Comparison of ENCODE assay signal across 13 cellular contexts in the genomic region with DNA sequence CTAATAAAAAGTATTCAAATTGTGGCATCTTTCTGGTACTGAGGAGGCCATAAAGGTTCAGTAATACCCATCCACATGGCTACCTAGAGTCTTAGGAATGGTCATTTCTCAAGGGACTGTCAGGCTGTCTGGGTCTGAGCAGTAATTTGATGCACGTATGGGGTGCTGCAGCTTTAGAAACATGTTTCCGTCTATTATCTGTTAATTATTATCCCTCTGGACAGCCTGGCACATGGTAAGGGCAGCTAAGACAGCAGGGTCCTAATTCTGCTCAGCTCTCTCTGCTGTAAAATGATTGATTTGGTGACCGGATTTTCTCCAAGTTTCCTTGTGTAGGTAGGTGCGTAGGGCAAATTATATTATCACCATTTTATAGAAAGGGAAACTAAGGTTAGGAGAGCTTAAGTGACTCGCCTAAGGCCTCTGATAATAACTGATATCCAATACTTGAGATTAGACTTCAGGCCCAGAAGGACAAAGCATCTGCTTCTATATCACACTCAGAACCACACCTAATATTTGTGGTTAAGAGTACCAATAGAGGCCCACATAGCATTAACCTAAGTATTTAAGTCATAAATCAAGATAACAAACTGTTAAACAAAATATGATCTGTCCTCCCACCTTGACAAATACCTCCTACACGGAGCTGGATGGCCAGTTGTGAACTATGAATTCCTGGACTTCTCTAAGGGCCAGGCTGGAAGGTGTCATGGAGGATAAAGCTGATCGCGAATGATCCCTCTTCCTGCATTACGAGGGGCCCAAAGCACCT. TPM values are rescaled to one million over a fixed set of nuclear protein-coding genes. Genes with fewer than 3 reads are reported as not detected.
DNase-seq lines count a peak whose midpoint lies in the region; ATAC-seq, FAIRE-seq and TF ChIP-seq lines count a peak whose summit lies in the region.
"Had no signal": no experiment of that assay in that cellular context is flagged by ENCODE, and none has a peak within 500 bp of the region (broad histone marks: within the 10 kb centered on the region; RNA-seq: fewer than 3 reads in every experiment).

No MANE protein-coding gene starts in this region.

- no peaks in the 10 kb centered on the region for H3K27me3 Mint-ChIP-seq in activated naive CD8-positive, alpha-beta T cell treated with anti-CD3 and anti-CD28 coated beads for 36 hours

- no peak for DNase-seq in A549 (ENCODE audit: low read depth in 1 of 2, low spot score in 1 of 2)
- no peak for DNase-seq in activated naive CD8-positive, alpha-beta T cell treated with anti-CD3 and anti-CD28 coated beads for 36 hours
- DNase-seq in mesenchymal stem cell, result no peak
- no peak for DNase-seq in MM.1S
- no peak for DNase-seq in NCI-H2081 (lab: John Stamatoyannopoulos, UW)
- no peak for DNase-seq in right atrium auricular region (ENCODE audit: low spot score)
- DNase-seq: activated CD8-positive, alpha-beta memory T cell treated with anti-CD3 and anti-CD28 coated beads, Interleukin-2, amount 50 U/mL, for 4 hours; central memory CD4-positive, alpha-beta T cell; NCI-H345; pancreas had no signal

- H3K4me3 ChIP-seq in A549, result 0 out of 3 replicates have a peak overlapping the region, but pooled peaks have one; percentile 91
- no peak overlapping the region for H3K4me3 ChIP-seq in HEK293 (ENCODE audit: low read depth, low read length)
- H3K4me3 ChIP-seq in mesenchymal stem cell (ENCODE audit: insufficient read depth in 1 of 2, low read depth in 1 of 2, low read length in 2 of 2), result no peak overlapping the region
- no peak overlapping the region for H3K4me3 ChIP-seq in MM.1S (ENCODE audit: low read length)
- no peak overlapping the region for H3K4me3 ChIP-seq in right atrium auricular region

- peaks cover 2% of the 10 kb centered on the region for H3K36me3 Mint-ChIP-seq in activated naive CD8-positive, alpha-beta T cell treated with anti-CD3 and anti-CD28 coated beads for 36 hours

- peak overlapping the region; percentile 20 for H3K27ac Mint-ChIP-seq in activated naive CD8-positive, alpha-beta T cell treated with anti-CD3 and anti-CD28 coated beads for 36 hours

- H3K9ac ChIP-seq in mesenchymal stem cell (ENCODE audit: low read length) (no peak overlapping the region), MM.1S (ENCODE audit: low read length) (no peak overlapping the region)

- peak overlapping the region; percentile 95 for H3K4me2 ChIP-seq in A549
- H3K4me2 ChIP-seq in mesenchymal stem cell (ENCODE audit: low read length, poor library complexity, severe bottlenecking), result no peak overlapping the region
- H3K4me2 ChIP-seq in MM.1S (ENCODE audit: low read depth, low read length), result no peak overlapping the region

- peaks cover 21% of the 10 kb centered on the region for H3K79me2 ChIP-seq in MM.1S (ENCODE audit: low read length)

- 63% methylated on average over 9 of the region's 9 CpGs for WGBS in A549 (ENCODE audit: missing lambda C conversion rate)
- 93% methylated on average over 6 of the region's 9 CpGs for WGBS in mesenchymal stem cell

- H3K4me1 Mint-ChIP-seq in activated naive CD8-positive, alpha-beta T cell treated with anti-CD3 and anti-CD28 coated beads for 36 hours, result peaks cover 9% of the 10 kb centered on the region

- H3F3A ChIP-seq in MM.1S (ENCODE audit: insufficient read depth, low read length), result peaks cover 18% of the 10 kb centered on the region

- FAIRE-seq in A549 (lab: Jason Lieb, UNC), result no peak
- FAIRE-seq: pancreas had no signal

- no peak for ATAC-seq in A549
- no peak for ATAC-seq in HG03469 (IDR thresholded peaks at IDR 0.05; ENCODE audit: unreplicated experiment)
- ATAC-seq: pancreas had no signal

- H3K79me1 ChIP-seq in mesenchymal stem cell (replicated peaks; ENCODE audit: low read length, poor library complexity, severe bottlenecking), result no peaks in the 10 kb centered on the region

- H3K27ac ChIP-seq in A549 (peak overlapping the region; percentile 92 to 94), HEK293 (ENCODE audit: extremely low read depth, low read depth, low read length) (no peak overlapping the region), mesenchymal stem cell (ENCODE audit: low read length, poor library complexity, severe bottlenecking) (peak overlapping the region; percentile 100), MM.1S (ENCODE audit: low read length) (no peak overlapping the region), right atrium auricular region (no peak overlapping the region)

- H3K9me3 ChIP-seq in A549 (no peaks in the 10 kb centered on the region), HEK293 (ENCODE audit: control insufficient read depth, insufficient read depth, low read depth, low read length) (no peaks in the 10 kb centered on the region), mesenchymal stem cell (ENCODE audit: control insufficient read depth, low read length) (no peaks in the 10 kb centered on the region), MM.1S (replicated peaks; ENCODE audit: insufficient read depth, low read length) (no peaks in the 10 kb centered on the region), right atrium auricular region (no peaks in the 10 kb centered on the region)
- H3K9me3 ChIP-seq: pancreas, suprapubic skin had no signal

- H2BK12ac ChIP-seq in mesenchymal stem cell (ENCODE audit: low read length in 2 of 2), result peak overlapping the region in 1 of 2 experiments; percentile 59

- POLR2A ChIA-PET in A549 (lab: Yijun Ruan, JAX) (interaction anchor here (2.5 to 4.8 kb wide), 3 partner anchors 17 to 117 kb away, joined by 15 to 92 read pairs (median 71); no protein-coding TSS in a partner anchor), HEK293 (lab: Yijun Ruan, JAX) (no interaction called here)

- H3K36me3 ChIP-seq in HEK293 (ENCODE audit: control insufficient read depth in 2 of 2, insufficient read depth in 1 of 2, low read length in 2 of 2), result no peaks in the 10 kb centered on the region
- H3K36me3 ChIP-seq in mesenchymal stem cell (ENCODE audit: control insufficient read depth in 1 of 2, insufficient read depth in 2 of 2, low read depth in 1 of 2, low read length in 2 of 2), result no peaks in the 10 kb centered on the region
- H3K36me3 ChIP-seq in MM.1S (replicated peaks; ENCODE audit: insufficient read depth, low read length), result no peaks in the 10 kb centered on the region
- no peaks in the 10 kb centered on the region for H3K36me3 ChIP-seq in right atrium auricular region
- H3K36me3 ChIP-seq: pancreas, suprapubic skin had no signal

- no peak overlapping the region for H3K14ac ChIP-seq in mesenchymal stem cell (ENCODE audit: low read length in 2 of 2)

- no peak overlapping the region for H2BK5ac ChIP-seq in mesenchymal stem cell (ENCODE audit: low read depth, low read length, poor library complexity, severe bottlenecking)

- no peak overlapping the region for H4K91ac ChIP-seq in mesenchymal stem cell (ENCODE audit: low read length)

- H3K4me1 ChIP-seq in A549, result peaks cover 25% of the 10 kb centered on the region
- H3K4me1 ChIP-seq in HEK293 (ENCODE audit: control insufficient read depth, insufficient read depth, low read length), result no peaks in the 10 kb centered on the region
- H3K4me1 ChIP-seq in mesenchymal stem cell (ENCODE audit: control insufficient read depth, insufficient read depth, low read depth, low read length), result peaks cover 7% of the 10 kb centered on the region
- peaks cover 6% of the 10 kb centered on the region; the same call in 1 of the 2 replicates for H3K4me1 ChIP-seq in MM.1S (ENCODE audit: low read length)
- H3K4me1 ChIP-seq in right atrium auricular region, result peaks cover 0 to 12% of the 10 kb centered on the region in 2 donors

- no peak overlapping the region for H2BK15ac ChIP-seq in mesenchymal stem cell (ENCODE audit: low read depth, poor library complexity, severe bottlenecking)

- no peak for TF ChIP-seq POLR2A in A549 (IDR thresholded peaks at IDR 0.05; ENCODE audit: low read length)

- no peaks in the 10 kb centered on the region for H3K9me3 Mint-ChIP-seq in activated naive CD8-positive, alpha-beta T cell treated with anti-CD3 and anti-CD28 coated beads for 36 hours

- H4K8ac ChIP-seq in mesenchymal stem cell (ENCODE audit: low read length), result no peak overlapping the region

- no peaks in the 10 kb centered on the region for H4K20me1 ChIP-seq in MM.1S (ENCODE audit: insufficient read depth, low read length)

- CTCF ChIA-PET in A549 (lab: Yijun Ruan, JAX), result interaction anchor here (7.4 kb wide), 1 partner anchor 117 kb away, joined by 47 read pairs; no protein-coding TSS in a partner anchor
- CTCF ChIA-PET in HEK293 (lab: Yijun Ruan, JAX), result no interaction called here

- no peaks in the 10 kb centered on the region for H3K9me2 ChIP-seq in MM.1S (replicated peaks; ENCODE audit: insufficient read depth, low read length)

- H2BK120ac ChIP-seq in mesenchymal stem cell (ENCODE audit: low read depth, low read length), result no peak overlapping the region

- H2AFZ ChIP-seq in mesenchymal stem cell (ENCODE audit: low read depth, low read length), result no peak overlapping the region
- H2AFZ ChIP-seq in MM.1S (ENCODE audit: low read length), result no peak overlapping the region

- H3K18ac ChIP-seq in mesenchymal stem cell (ENCODE audit: low read depth in 1 of 2, low read length in 2 of 2), result no peak overlapping the region

- H2AK5ac ChIP-seq in mesenchymal stem cell (ENCODE audit: low read length, severe bottlenecking), result peak overlapping the region; percentile 85

- H3K4me3 Mint-ChIP-seq in activated naive CD8-positive, alpha-beta T cell treated with anti-CD3 and anti-CD28 coated beads for 36 hours, result no peak overlapping the region

- H3K4ac ChIP-seq in mesenchymal stem cell (ENCODE audit: low read depth in 1 of 2, low read length in 2 of 2), result peak overlapping the region in 1 of 2 experiments; percentile 40

- H3K23ac ChIP-seq in mesenchymal stem cell (ENCODE audit: low read length in 2 of 2), result no peak overlapping the region

- H3K27me3 ChIP-seq in mesenchymal stem cell (ENCODE audit: control insufficient read depth in 1 of 2, insufficient read depth in 1 of 2, low read length in 2 of 2) (no peaks in the 10 kb centered on the region), MM.1S (replicated peaks; ENCODE audit: insufficient read depth, low read length) (no peaks in the 10 kb centered on the region), right atrium auricular region (no peaks in the 10 kb centered on the region)
- H3K27me3 ChIP-seq: pancreas, suprapubic skin had no signal

- TF ChIP-seq EP300 in A549 (IDR thresholded peaks at IDR 0.05), result no peak

- no peak for TF ChIP-seq RAD21 in A549 (conservative IDR thresholded peaks at IDR 0.05 in 1 of 2, IDR thresholded peaks at IDR 0.05 in 1 of 2)

- TF ChIP-seq CTCF in A549 (IDR thresholded peaks at IDR 0.05), result no peak
- TF ChIP-seq CTCF in HEK293 (tag by site-specific recombination; IDR thresholded peaks at IDR 0.05), result no peak
- TF ChIP-seq CTCF in MM.1S (IDR thresholded peaks at IDR 0.05; ENCODE audit: low read length), result no peak
- no peak for TF ChIP-seq CTCF in right atrium auricular region (IDR thresholded peaks at IDR 0.05)

RNA-seq across cellular contexts. Expression of a gene that starts 2.9 kb away (rescaled TPM):
- 5.7 and 6.7 TPM in 2 replicates for polyA plus RNA-seq in A549 (2011; rRNA removed)
- polyA plus RNA-seq in A549 (2012; cell fraction: cytosol; rRNA removed), result 4.6 TPM in 2 replicates
- 2.7 and 3.1 TPM in 2 replicates for polyA plus RNA-seq in A549 (2012; cell fraction: nucleus; rRNA removed)
- polyA plus RNA-seq in A549 (2017; fragmentation: RNase III; extraction: RNeasy Plus Mini Kit Qiagen cat#74134 plus additional on column Dnase treatment), result 5.4 to 5.9 TPM (median 5.6 TPM) in 3 replicates
- 8.8 and 11.2 TPM in 2 replicates for polyA minus RNA-seq in A549 (2011; rRNA and poly(A)+ RNA removed)
- 10 to 100 TPM; 12.4 to 12.7 TPM for total RNA-seq in activated naive CD8-positive, alpha-beta T cell treated with anti-CD3 and anti-CD28 coated beads for 36 hours
- polyA plus RNA-seq in mesenchymal stem cell (2013, experiment 1 of 2), result 9.5 TPM
- 10.1 TPM for polyA plus RNA-seq in mesenchymal stem cell (2013, experiment 2 of 2)
- total RNA-seq in right atrium auricular region, result 1 to 10 TPM; 3.3 to 4.9 TPM

Comparison
In these comparisons a context has a peak if more than half of its experiments do, and no peak if none do; other contexts are left out.
1. H3K27ac ChIP-seq: peak in A549 (2 of 2) and mesenchymal stem cell (single experiment); none in HEK293 (single experiment), MM.1S (single experiment) and right atrium auricular region (0 of 2).